ENCODE assay signal across 6 cellular contexts in genomic region chr17:7046127-7046724, GRCh38. TPM values are rescaled to one million over a fixed set of nuclear protein-coding genes. Genes with fewer than 3 reads are reported as not detected.
A peak's percentile ranks its signal among the peaks of the same experiment; 100 is the strongest.
DNase-seq lines count a peak whose midpoint lies in the region; ATAC-seq, FAIRE-seq and TF ChIP-seq lines count a peak whose summit lies in the region.

No MANE protein-coding gene starts in this region.

- peak overlapping the region; percentile 86 for H3K27ac Mint-ChIP-seq in activated CD4-positive, alpha-beta T cell treated with anti-CD3 and anti-CD28 coated beads, Interleukin-2, amount 10 ng/mL, durations not matched to agents 7 days and 5 days

- DNase-seq in GM23248 = peak; percentile 27
- peak; percentile 48 for DNase-seq in activated CD4-positive, alpha-beta T cell treated with anti-CD3 and anti-CD28 coated beads, Interleukin-2, amount 10 ng/mL, durations not matched to agents 7 days and 5 days
- peak; percentile 48 for DNase-seq in iPS-NIHi7 (ENCODE audit: extremely low spot score)
- peak; percentile 95 for DNase-seq in transverse colon
- DNase-seq in H54 (ENCODE audit: insufficient read length, low spot score) = no peak

- TF ChIP-seq CTCF in transverse colon (IDR thresholded peaks at IDR 0.05) = peak in 1 of 5 experiments; percentile 54

- H3K36me3 Mint-ChIP-seq in activated CD4-positive, alpha-beta T cell treated with anti-CD3 and anti-CD28 coated beads, Interleukin-2, amount 10 ng/mL, durations not matched to agents 7 days and 5 days (ENCODE audit: low read depth) = no peaks in the 10 kb centered on the region

- peaks cover 15% of the 10 kb centered on the region for H3K27me3 ChIP-seq in GM23248 (replicated peaks; ENCODE audit: insufficient read depth)
- peaks cover 17% of the 10 kb centered on the region for H3K27me3 ChIP-seq in transverse colon

- no peaks in the 10 kb centered on the region for H3K79me2 ChIP-seq in GM23248 (ENCODE audit: insufficient read depth)

- in situ Hi-C loops in GM23248 (cut with MboI) = no loop called here
- in situ Hi-C loops in transverse colon (cut with MboI; ENCODE audit: low pct_ligation_motif_present in 1 of 4, low pct_unique_long_range_greater_than_20kb in 1 of 4, low sequenced_read_pairs in 3 of 4) = loop anchor here (5.0 to 25.0 kb wide), 4 partner anchors 91 to 291 kb away; partner anchors contain the start of genes SLC2A4 (in 2 of the 4), YBX2 (in 2 of the 4), ACADVL (in 1 of the 4) and ACAP1 (in 1 of the 4)

- CTCF ChIA-PET in activated CD4-positive, alpha-beta T cell treated with anti-CD3 and anti-CD28 coated beads, Interleukin-2, amount 10 ng/mL, durations not matched to agents 7 days and 5 days (lab: Charles Lee) = interaction anchor here (0.6 to 3.4 kb wide), 17 partner anchors 9 to 250 kb away, joined by 3 to 19 read pairs (median 8); partner anchors contain the start of genes ASGR1, BCL6B and SLC16A13

- H3K9me2 ChIP-seq in GM23248 (ENCODE audit: insufficient read depth) = no peaks in the 10 kb centered on the region

- ATAC-seq in HG03460 (IDR thresholded peaks at IDR 0.05; ENCODE audit: unreplicated experiment) = no peak

- no peaks in the 10 kb centered on the region for H4K20me1 ChIP-seq in GM23248 (ENCODE audit: insufficient read depth)

- TF ChIP-seq EP300 in transverse colon (IDR thresholded peaks at IDR 0.05; ENCODE audit: low read depth) = no peak

- H3K4me3 Mint-ChIP-seq in activated CD4-positive, alpha-beta T cell treated with anti-CD3 and anti-CD28 coated beads, Interleukin-2, amount 10 ng/mL, durations not matched to agents 7 days and 5 days = peak overlapping the region; percentile 69

- H3K36me3 ChIP-seq in GM23248 (ENCODE audit: low read depth) (no peaks in the 10 kb centered on the region), transverse colon (no peaks in the 10 kb centered on the region)

- FAIRE-seq in H54 (lab: Jason Lieb, UNC) = no peak

- no peak overlapping the region for H3K27ac ChIP-seq in GM23248
- H3K27ac ChIP-seq in transverse colon = peak overlapping the region; percentile 75 to 94 (median 82)

- H3K4me3 ChIP-seq in GM23248 (no peak overlapping the region), transverse colon (peak overlapping the region in 3 of 4 donors; percentile 17 to 41 (median 21))

- peaks cover 3% of the 10 kb centered on the region for H3K4me1 ChIP-seq in GM23248 (ENCODE audit: insufficient read depth)
- H3K4me1 ChIP-seq in transverse colon = peaks cover 25 to 48% (median 37%) of the 10 kb centered on the region in 4 donors

- H3K4me1 Mint-ChIP-seq in activated CD4-positive, alpha-beta T cell treated with anti-CD3 and anti-CD28 coated beads, Interleukin-2, amount 10 ng/mL, durations not matched to agents 7 days and 5 days = peaks cover 31% of the 10 kb centered on the region

- intact Hi-C loops in transverse colon (cut with DNase I; ENCODE audit: low total_unique reads) = loop anchor here (10.0 kb wide), 1 partner anchor 539 kb away; the partner anchor contains the start of gene MPDU1

- peaks cover 11% of the 10 kb centered on the region for H3K27me3 Mint-ChIP-seq in activated CD4-positive, alpha-beta T cell treated with anti-CD3 and anti-CD28 coated beads, Interleukin-2, amount 10 ng/mL, durations not matched to agents 7 days and 5 days

- H3K4me2 ChIP-seq in GM23248 (ENCODE audit: unreplicated experiment) = peak overlapping the region; percentile 56

- peaks cover 7% of the 10 kb centered on the region; the same call in 1 of the 2 replicates for H3F3A ChIP-seq in GM23248 (ENCODE audit: insufficient read depth)

- H3K9ac ChIP-seq in GM23248 = no peak overlapping the region

- no peaks in the 10 kb centered on the region for H3K9me3 ChIP-seq in GM23248 (ENCODE audit: low read depth)
- no peaks in the 10 kb centered on the region for H3K9me3 ChIP-seq in transverse colon

- POLR2A ChIA-PET in activated CD4-positive, alpha-beta T cell treated with anti-CD3 and anti-CD28 coated beads, Interleukin-2, amount 10 ng/mL, durations not matched to agents 7 days and 5 days (lab: Charles Lee) = interaction anchor here (1.7 kb wide), 1 partner anchor 174 kb away, joined by 5 read pairs; the partner anchor contains the start of genes ACADVL and DLG4

- peak overlapping the region; percentile 80 for H2AFZ ChIP-seq in GM23248

- no peaks in the 10 kb centered on the region for H3K9me3 Mint-ChIP-seq in activated CD4-positive, alpha-beta T cell treated with anti-CD3 and anti-CD28 coated beads, Interleukin-2, amount 10 ng/mL, durations not matched to agents 7 days and 5 days

- TF ChIP-seq POLR2A in transverse colon (IDR thresholded peaks at IDR 0.05) (peak; percentile 14), H54 (IDR thresholded peaks at IDR 0.05; ENCODE audit: low read depth, low read length) (no peak)

- 17 to 21% methylated on average over 14 to 15 of the region's 15 CpGs for WGBS in GM23248 (ENCODE audit: low coverage in 1 of 2, low lambda C conversion rate in 2 of 2, missing lambda C conversion rate in 2 of 2), 2 experiments
- 0 to 5% methylated on average over 5 to 15 of the region's 15 CpGs for WGBS in transverse colon (ENCODE audit: low coverage in 1 of 2), 2 donors

RNA-seq across cellular contexts. Expression of gene SLC16A11, which starts 2.3 kb away (rescaled TPM):
- not detected in 2 replicates for total RNA-seq in GM23248 (2014; rRNA removed; shearing (Covaris generic))
- polyA plus RNA-seq in GM23248 (2016; fragmentation: Nextera tagmentation; extraction: Ambion mirVana) = 0.30 TPM in 1 of 2 replicates, not detected in the other
- not detected for total RNA-seq in activated CD4-positive, alpha-beta T cell treated with anti-CD3 and anti-CD28 coated beads, Interleukin-2, amount 10 ng/mL, durations not matched to agents 7 days and 5 days
- total RNA-seq in transverse colon = 1 to 10 TPM in 2 of 4 donors, not detected in 2; 1.2 to 2.2 TPM

RNA-seq across cellular contexts. Expression of gene SLC16A13, which starts 10.4 kb away (rescaled TPM):
- total RNA-seq in GM23248 (2014; rRNA removed; shearing (Covaris generic)) = 0.25 TPM in 1 of 2 replicates, not detected in the other
- polyA plus RNA-seq in GM23248 (2016; fragmentation: Nextera tagmentation; extraction: Ambion mirVana) = 0.87 and 1.1 TPM in 2 replicates
- 10 to 100 TPM; 18.0 to 19.1 TPM for total RNA-seq in activated CD4-positive, alpha-beta T cell treated with anti-CD3 and anti-CD28 coated beads, Interleukin-2, amount 10 ng/mL, durations not matched to agents 7 days and 5 days
- total RNA-seq in transverse colon = 1 to 10 TPM in 3 of 4 donors, not detected in 1; 2.4 to 8.6 (median 3.5) TPM

RNA-seq across cellular contexts. Expression of gene BCL6B, which starts 23.4 kb away (rescaled TPM):
- total RNA-seq in GM23248 (2014; rRNA removed; shearing (Covaris generic)) = not detected in 2 replicates
- polyA plus RNA-seq in GM23248 (2016; fragmentation: Nextera tagmentation; extraction: Ambion mirVana) = not detected in 2 replicates
- under 1 TPM; 0.40 TPM for total RNA-seq in activated CD4-positive, alpha-beta T cell treated with anti-CD3 and anti-CD28 coated beads, Interleukin-2, amount 10 ng/mL, durations not matched to agents 7 days and 5 days
- total RNA-seq in transverse colon = 1 to 10 TPM in 1 of 4 donors, under 1 TPM in 2, not detected in 1; 0.32 to 1.8 (median 0.82) TPM

RNA-seq across cellular contexts. Expression of gene RNASEK, which starts 33.8 kb away (rescaled TPM):
- 130 and 211 TPM in 2 replicates for total RNA-seq in GM23248 (2014; rRNA removed; shearing (Covaris generic))
- polyA plus RNA-seq in GM23248 (2016; fragmentation: Nextera tagmentation; extraction: Ambion mirVana) = 623 and 652 TPM in 2 replicates
- 100 to 1,000 TPM; 134 to 170 TPM for total RNA-seq in activated CD4-positive, alpha-beta T cell treated with anti-CD3 and anti-CD28 coated beads, Interleukin-2, amount 10 ng/mL, durations not matched to agents 7 days and 5 days
- total RNA-seq in transverse colon = 100 to 1,000 TPM in 2 of 4 donors, 10 to 100 TPM in 2; 38.8 to 177 (median 118) TPM

RNA-seq across cellular contexts. Expression of gene CLEC10A, which starts 33.8 kb away (rescaled TPM):
- not detected in 2 replicates for total RNA-seq in GM23248 (2014; rRNA removed; shearing (Covaris generic))
- polyA plus RNA-seq in GM23248 (2016; fragmentation: Nextera tagmentation; extraction: Ambion mirVana) = not detected in 2 replicates
- not detected for total RNA-seq in activated CD4-positive, alpha-beta T cell treated with anti-CD3 and anti-CD28 coated beads, Interleukin-2, amount 10 ng/mL, durations not matched to agents 7 days and 5 days
- 1 to 10 TPM in 2 of 4 donors, not detected in 2; 6.3 to 7.0 TPM for total RNA-seq in transverse colon
